In genomic region chr2:127293386-127293757, GRCh38 we compare ENCODE assay signal across 8 cellular contexts. TPM values are rescaled to one million over a fixed set of nuclear protein-coding genes. Genes with fewer than 3 reads are reported as not detected.
A peak's percentile ranks its signal among the peaks of the same experiment; 100 is the strongest.
DNase-seq lines count a peak whose midpoint lies in the region; ATAC-seq and TF ChIP-seq lines count a peak whose summit lies in the region.

No MANE protein-coding gene starts in this region.

- H3K27ac Mint-ChIP-seq in nephron progenitor cell: peak overlapping the region; percentile 67

- TF ChIP-seq CTCF in epithelial cell of proximal tubule (conservative IDR thresholded peaks at IDR 0.05; ENCODE audit: low read depth, low read length): no peak
- TF ChIP-seq CTCF in nephron progenitor cell (IDR thresholded peaks at IDR 0.05): no peak

- peak overlapping the region; percentile 100 for H3K4me3 Mint-ChIP-seq in nephron progenitor cell

- DNase-seq in stimulated activated CD4-positive, alpha-beta T cell treated with anti-CD3 and anti-CD28 coated beads, Interleukin-15, amount 100 ng/mL, for 24 hours: peak; percentile 28
- no peak for DNase-seq in stimulated activated CD4-positive, alpha-beta T cell treated with anti-CD3 and anti-CD28 coated beads, Interleukin-4, amount 100 ng/mL, for 1 hour
- peak; percentile 5 for DNase-seq in SK-N-DZ (ENCODE audit: low spot score)
- no peak for DNase-seq in epithelial cell of proximal tubule (ENCODE audit: low read depth)
- peak; percentile 10 for DNase-seq in nephron progenitor cell
- DNase-seq in NCI-H2081 treated with DMSO at 0.1 percent for 48 hours (lab: John Stamatoyannopoulos, UW): no peak

- peaks cover 38% of the 10 kb centered on the region for H3K36me3 Mint-ChIP-seq in nephron progenitor cell (ENCODE audit: low read depth)

- H3K9me3 Mint-ChIP-seq in nephron progenitor cell: peaks cover 3% of the 10 kb centered on the region

- H3K4me1 Mint-ChIP-seq in nephron progenitor cell: peaks cover 25% of the 10 kb centered on the region

- H3K27me3 Mint-ChIP-seq in nephron progenitor cell (ENCODE audit: low read depth, poor library complexity): no peaks in the 10 kb centered on the region

- ATAC-seq in HG03378 (IDR thresholded peaks at IDR 0.05; ENCODE audit: unreplicated experiment) (no peak), GM18867 (IDR thresholded peaks at IDR 0.05; ENCODE audit: unreplicated experiment) (no peak)

- H3K4me3 ChIP-seq in epithelial cell of proximal tubule (ENCODE audit: low read depth, low read length): peak overlapping the region; percentile 100

RNA-seq across cellular contexts. Expression of gene ERCC3, which starts 0.6 kb away (rescaled TPM):
- polyA plus RNA-seq in SK-N-DZ (2014; cell fraction: cytosol; rRNA removed): 61.3 and 64.7 TPM in 2 replicates
- 160 and 243 TPM in 2 replicates for polyA plus RNA-seq in SK-N-DZ (2014; cell fraction: nucleus; rRNA removed)
- 40.1 TPM in 2 replicates for total RNA-seq in epithelial cell of proximal tubule

Comparison
In these comparisons a context has a peak if more than half of its experiments do, and no peak if none do; other contexts are left out.
1. DNase-seq: peak in stimulated activated CD4-positive, alpha-beta T cell treated with anti-CD3 and anti-CD28 coated beads, Interleukin-15, amount 100 ng/mL, for 24 hours (single experiment), SK-N-DZ (single experiment) and nephron progenitor cell (single experiment); none in stimulated activated CD4-positive, alpha-beta T cell treated with anti-CD3 and anti-CD28 coated beads, Interleukin-4, amount 100 ng/mL, for 1 hour (single experiment), epithelial cell of proximal tubule (single experiment) and NCI-H2081 treated with DMSO at 0.1 percent for 48 hours (single experiment).